Comparison of ENCODE assay signal across 14 cellular contexts in genomic region chr16:12869681-12870427, GRCh38. TPM values are rescaled to one million over a fixed set of nuclear protein-coding genes. Genes with fewer than 3 reads are reported as not detected.
"Had no signal": no experiment of that assay in that cellular context is flagged by ENCODE, and none has a peak within 500 bp of the region (broad histone marks: within the 10 kb centered on the region; RNA-seq: fewer than 3 reads in every experiment).

No MANE protein-coding gene starts in this region.

- DNase-seq: activated CD4-positive, alpha-beta T cell treated with anti-CD3 and anti-CD28 coated beads for 48 hours; activated CD8-positive, alpha-beta memory T cell treated with anti-CD3 and anti-CD28 coated beads for 24 hours; activated naive CD4-positive, alpha-beta T cell treated with anti-CD3 and anti-CD28 coated beads for 36 hours; kidney glomerular epithelial cell; ovary; stimulated activated CD4-positive, alpha-beta T cell treated with anti-CD3 and anti-CD28 coated beads, Interleukin-15, amount 100 ng/mL, for 24 hours; stimulated activated CD4-positive, alpha-beta T cell treated with anti-CD3 and anti-CD28 coated beads, Interleukin-4, amount 100 ng/mL, for 24 hours; stimulated activated naive CD8-positive, alpha-beta T cell treated with anti-CD3 and anti-CD28 coated beads, Interleukin-15, amount 100 ng/mL, for 72 hours; T1000 had no signal

- H3K9me3 ChIP-seq: ovary had no signal

- H3K27me3 ChIP-seq: neural progenitor cell, ovary had no signal

- H3K4me3 ChIP-seq: gastroesophageal sphincter, neural progenitor cell, ovary, thoracic aorta had no signal

- ATAC-seq: activated T-helper 17 cell treated with anti-CD3 and anti-CD28 coated beads, Interleukin-2, amount 50 U/mL, for 72 hours; gastroesophageal sphincter; stimulated activated naive CD8-positive, alpha-beta T cell treated with anti-CD3 and anti-CD28 coated beads, Interleukin-15, amount 100 ng/mL, for 72 hours; WTC11 had no signal

- H3K9me3 Mint-ChIP-seq: activated naive CD4-positive, alpha-beta T cell treated with anti-CD3 and anti-CD28 coated beads for 36 hours; stimulated activated naive CD8-positive, alpha-beta T cell treated with anti-CD3 and anti-CD28 coated beads, Interleukin-15, amount 100 ng/mL, for 72 hours had no signal

- H3K27ac ChIP-seq: gastroesophageal sphincter, neural progenitor cell, ovary, thoracic aorta had no signal

- H3K36me3 ChIP-seq: gastroesophageal sphincter, neural progenitor cell, ovary, thoracic aorta had no signal

- H3K27ac Mint-ChIP-seq: activated naive CD4-positive, alpha-beta T cell treated with anti-CD3 and anti-CD28 coated beads for 36 hours; activated T-helper 17 cell treated with anti-CD3 and anti-CD28 coated beads, Interleukin-2, amount 50 U/mL, for 72 hours; neural progenitor cell; stimulated activated naive CD8-positive, alpha-beta T cell treated with anti-CD3 and anti-CD28 coated beads, Interleukin-15, amount 100 ng/mL, for 72 hours; WTC11 had no signal

- H3K36me3 Mint-ChIP-seq: neural progenitor cell had no signal

- H3K4me1 ChIP-seq: gastroesophageal sphincter, neural progenitor cell had no signal

RNA-seq across cellular contexts. Expression of gene SHISA9, which starts 31.5 kb away (rescaled TPM):
- total RNA-seq: activated naive CD4-positive, alpha-beta T cell treated with anti-CD3 and anti-CD28 coated beads for 36 hours had no signal
